1 cellular context compared by ENCODE assay signal in the genomic region with DNA sequence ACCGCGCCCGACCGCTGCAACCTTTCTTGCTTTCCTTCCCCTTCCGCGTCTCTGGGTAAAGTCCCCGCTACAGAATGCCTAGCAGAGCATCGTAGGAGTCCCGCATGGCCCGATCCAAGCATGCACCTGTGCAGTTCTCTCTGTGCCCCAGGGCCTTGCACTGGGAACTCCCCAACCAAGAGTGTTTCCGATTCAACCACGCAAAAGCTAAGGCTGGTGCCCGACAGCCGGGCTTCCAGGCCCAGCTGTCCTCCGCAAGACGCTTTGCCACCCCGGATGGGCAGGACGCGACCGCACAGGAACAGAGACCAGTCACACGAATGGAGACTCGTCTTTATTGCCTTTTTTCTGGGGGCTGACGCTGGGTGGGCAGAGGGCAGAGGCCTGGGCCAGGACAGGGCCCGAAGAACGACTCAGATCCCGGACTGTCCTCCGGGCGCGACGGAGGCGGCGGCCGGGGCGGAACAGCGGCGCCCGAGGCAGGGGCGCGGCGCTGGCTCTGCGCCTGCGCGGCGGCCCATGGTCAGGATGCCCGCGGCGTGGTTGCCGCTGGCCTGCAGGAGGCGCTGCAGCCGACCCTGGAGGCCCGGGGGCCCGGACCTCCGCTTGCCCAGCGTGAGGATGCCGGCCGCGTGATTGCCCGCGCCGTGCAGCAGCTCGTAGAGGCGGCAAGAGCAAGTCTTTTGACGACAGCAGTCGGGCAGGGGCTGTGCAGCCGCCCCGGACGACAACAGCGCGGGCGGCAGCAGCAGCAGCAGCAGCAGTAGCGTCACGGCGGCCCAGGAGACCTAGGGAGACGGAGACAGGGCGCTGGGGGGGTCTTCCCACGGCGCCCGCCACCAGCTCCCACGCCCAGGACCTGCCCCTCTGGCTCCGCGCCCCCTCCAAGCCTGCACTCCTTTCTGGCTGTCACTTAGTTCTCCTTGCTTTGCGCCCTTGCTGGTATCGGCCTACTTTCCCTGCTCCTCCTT.
TF ChIP-seq lines count a peak whose summit lies in the region.

No MANE protein-coding gene starts in this region.

TF ChIP-seq in WTC11, 78 proteins besides CTCF, POLR2A, EP300 and RAD21 (continued from another document):
- TF ChIP-seq EMX1 (CRISPR knock-in tag; IDR thresholded peaks at IDR 0.05) (no peak), JAZF1 (CRISPR knock-in tag; IDR thresholded peaks at IDR 0.05) (no peak), PRRX2 (CRISPR knock-in tag; IDR thresholded peaks at IDR 0.05) (no peak), TEAD4 (CRISPR knock-in tag; IDR thresholded peaks at IDR 0.05) (peak; percentile 93), ZNF396 (CRISPR knock-in tag; IDR thresholded peaks at IDR 0.05; ENCODE audit: borderline replicate concordance) (no peak), CBFB (CRISPR knock-in tag; IDR thresholded peaks at IDR 0.05; ENCODE audit: low read depth) (0 out of 2 replicates have a peak, but pooled peaks have one; percentile 87), NFE2L1 (CRISPR knock-in tag; IDR thresholded peaks at IDR 0.05) (peak; percentile 94), FOXP1 (CRISPR knock-in tag; IDR thresholded peaks at IDR 0.05; ENCODE audit: borderline replicate concordance) (peak; percentile 99), CREB1 (CRISPR knock-in tag; IDR thresholded peaks at IDR 0.05) (peak; percentile 88), NR2C2 (CRISPR knock-in tag; IDR thresholded peaks at IDR 0.05) (peak; percentile 82), ZNF121 (CRISPR knock-in tag; IDR thresholded peaks at IDR 0.05) (peak; percentile 31; the same call in 1 of the 2 replicates), ZBTB21 (CRISPR knock-in tag; IDR thresholded peaks at IDR 0.05; ENCODE audit: borderline replicate concordance) (peak; percentile 94), FOXK1 (CRISPR knock-in tag; IDR thresholded peaks at IDR 0.05) (peak; percentile 86; the same call in 1 of the 2 replicates), IRF2 (CRISPR knock-in tag; IDR thresholded peaks at IDR 0.05; ENCODE audit: borderline replicate concordance, low read depth) (peak; percentile 72; the same call in 1 of the 2 replicates), ZNF263 (CRISPR knock-in tag; IDR thresholded peaks at IDR 0.05; ENCODE audit: low read depth) (peak; percentile 68), PRDM15 (CRISPR knock-in tag; IDR thresholded peaks at IDR 0.05) (peak; percentile 50; the same call in 1 of the 2 replicates), ZNF317 (CRISPR knock-in tag; IDR thresholded peaks at IDR 0.05; ENCODE audit: borderline replicate concordance, low read depth) (peak; percentile 71; the same call in 1 of the 2 replicates)
- TF ChIP-seq, protein P1, sequence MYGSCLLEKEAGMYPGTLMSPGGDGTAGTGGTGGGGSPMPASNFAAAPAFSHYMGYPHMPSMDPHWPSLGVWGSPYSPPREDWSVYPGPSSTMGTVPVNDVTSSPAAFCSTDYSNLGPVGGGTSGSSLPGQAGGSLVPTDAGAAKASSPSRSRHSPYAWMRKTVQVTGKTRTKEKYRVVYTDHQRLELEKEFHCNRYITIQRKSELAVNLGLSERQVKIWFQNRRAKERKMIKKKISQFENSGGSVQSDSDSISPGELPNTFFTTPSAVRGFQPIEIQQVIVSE (CRISPR knock-in tag; IDR thresholded peaks at IDR 0.05; ENCODE audit: borderline replicate concordance), result no peak
- TF ChIP-seq, protein P2, sequence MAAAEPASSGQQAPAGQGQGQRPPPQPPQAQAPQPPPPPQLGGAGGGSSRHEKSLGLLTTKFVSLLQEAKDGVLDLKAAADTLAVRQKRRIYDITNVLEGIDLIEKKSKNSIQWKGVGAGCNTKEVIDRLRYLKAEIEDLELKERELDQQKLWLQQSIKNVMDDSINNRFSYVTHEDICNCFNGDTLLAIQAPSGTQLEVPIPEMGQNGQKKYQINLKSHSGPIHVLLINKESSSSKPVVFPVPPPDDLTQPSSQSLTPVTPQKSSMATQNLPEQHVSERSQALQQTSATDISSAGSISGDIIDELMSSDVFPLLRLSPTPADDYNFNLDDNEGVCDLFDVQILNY (CRISPR knock-in tag; IDR thresholded peaks at IDR 0.05), result peak; percentile 92
- TF ChIP-seq, protein P3, sequence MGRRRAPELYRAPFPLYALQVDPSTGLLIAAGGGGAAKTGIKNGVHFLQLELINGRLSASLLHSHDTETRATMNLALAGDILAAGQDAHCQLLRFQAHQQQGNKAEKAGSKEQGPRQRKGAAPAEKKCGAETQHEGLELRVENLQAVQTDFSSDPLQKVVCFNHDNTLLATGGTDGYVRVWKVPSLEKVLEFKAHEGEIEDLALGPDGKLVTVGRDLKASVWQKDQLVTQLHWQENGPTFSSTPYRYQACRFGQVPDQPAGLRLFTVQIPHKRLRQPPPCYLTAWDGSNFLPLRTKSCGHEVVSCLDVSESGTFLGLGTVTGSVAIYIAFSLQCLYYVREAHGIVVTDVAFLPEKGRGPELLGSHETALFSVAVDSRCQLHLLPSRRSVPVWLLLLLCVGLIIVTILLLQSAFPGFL (CRISPR knock-in tag; IDR thresholded peaks at IDR 0.05; ENCODE audit: borderline replicate concordance), result peak; percentile 84
- TF ChIP-seq, protein P4, sequence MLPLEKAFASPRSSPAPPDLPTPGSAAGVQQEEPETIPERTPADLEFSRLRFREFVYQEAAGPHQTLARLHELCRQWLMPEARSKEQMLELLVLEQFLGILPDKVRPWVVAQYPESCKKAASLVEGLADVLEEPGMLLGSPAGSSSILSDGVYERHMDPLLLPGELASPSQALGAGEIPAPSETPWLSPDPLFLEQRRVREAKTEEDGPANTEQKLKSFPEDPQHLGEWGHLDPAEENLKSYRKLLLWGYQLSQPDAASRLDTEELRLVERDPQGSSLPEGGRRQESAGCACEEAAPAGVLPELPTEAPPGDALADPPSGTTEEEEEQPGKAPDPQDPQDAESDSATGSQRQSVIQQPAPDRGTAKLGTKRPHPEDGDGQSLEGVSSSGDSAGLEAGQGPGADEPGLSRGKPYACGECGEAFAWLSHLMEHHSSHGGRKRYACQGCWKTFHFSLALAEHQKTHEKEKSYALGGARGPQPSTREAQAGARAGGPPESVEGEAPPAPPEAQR (CRISPR knock-in tag; IDR thresholded peaks at IDR 0.05), result no peak
